ENCODE assay signal across 10 cellular contexts in the genomic region with DNA sequence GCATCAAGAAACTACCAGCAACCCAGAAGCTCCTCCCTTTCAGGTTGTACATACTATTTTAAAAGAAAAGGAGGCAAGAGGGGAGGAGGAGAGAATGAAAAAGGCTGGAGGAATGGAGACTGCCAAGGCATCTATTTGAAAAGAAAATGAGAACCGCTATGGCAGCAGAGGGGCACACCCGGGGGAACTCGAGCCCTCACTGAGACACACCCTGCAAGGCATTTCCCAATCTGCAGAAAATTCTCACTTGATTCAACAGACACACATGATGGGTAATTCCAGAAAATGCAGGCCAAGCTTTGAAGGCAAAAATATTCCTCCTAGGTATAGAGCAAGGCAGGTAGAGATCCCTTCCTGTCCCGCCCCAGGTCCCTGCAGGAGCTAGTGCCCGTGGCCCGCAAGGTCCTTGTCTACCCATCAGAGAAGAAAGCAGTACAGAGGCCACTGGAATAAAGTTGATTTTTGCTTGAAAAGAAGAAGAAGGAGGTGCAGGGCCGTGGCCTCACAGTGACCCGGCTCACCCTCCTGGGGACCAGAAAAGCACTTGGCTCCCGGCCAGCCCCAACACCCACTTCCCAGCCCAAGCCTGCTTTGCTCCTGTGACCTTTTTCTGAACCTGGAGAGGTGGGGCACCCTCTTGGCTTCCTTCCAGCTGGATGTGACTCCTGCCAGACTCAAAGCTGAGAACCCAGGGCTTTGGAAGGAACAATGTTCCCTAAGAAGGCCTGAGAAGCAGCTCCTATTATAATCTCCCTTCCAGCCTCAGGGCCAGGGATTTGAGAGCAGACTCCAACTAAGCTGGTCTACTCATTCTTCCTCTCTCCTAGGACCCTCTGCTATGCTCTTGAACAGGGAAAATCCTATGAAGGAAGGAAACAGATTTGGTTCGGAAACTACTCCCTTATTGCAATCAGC. TPM values are rescaled to one million over a fixed set of nuclear protein-coding genes. Genes with fewer than 3 reads are reported as not detected.
A peak's percentile ranks its signal among the peaks of the same experiment; 100 is the strongest.
DNase-seq lines count a peak whose midpoint lies in the region; ATAC-seq and TF ChIP-seq lines count a peak whose summit lies in the region.
"Had no signal": no experiment of that assay in that cellular context is flagged by ENCODE, and none has a peak within 500 bp of the region (broad histone marks: within the 10 kb centered on the region; RNA-seq: fewer than 3 reads in every experiment).

No MANE protein-coding gene starts in this region.

- H3K4me1 ChIP-seq in tibial nerve = peaks cover 0 to 18% (median 0%) of the 10 kb centered on the region in 4 donors

- H3K27ac ChIP-seq in tibial nerve = no peak overlapping the region

- no peaks in the 10 kb centered on the region for H3K27me3 ChIP-seq in tibial nerve

- peak; percentile 53 for ATAC-seq in effector memory CD8-positive, alpha-beta T cell (replicated peaks)
- ATAC-seq in GM19324 (IDR thresholded peaks at IDR 0.05; ENCODE audit: low FRiP score, unreplicated experiment) = no peak
- ATAC-seq: stimulated activated naive CD8-positive, alpha-beta T cell treated with anti-CD3 and anti-CD28 coated beads, Interleukin-15, amount 100 ng/mL, for 72 hours; T-helper 17 cell had no signal

- intact Hi-C loops in activated CD4-positive, alpha-beta memory T cell treated with anti-CD3 and anti-CD28 coated beads for 36 hours (cut with micrococcal nuclease) = no loop called here

- H3K27me3 Mint-ChIP-seq in effector memory CD8-positive, alpha-beta T cell = no peaks in the 10 kb centered on the region
- no peaks in the 10 kb centered on the region for H3K27me3 Mint-ChIP-seq in activated CD4-positive, alpha-beta memory T cell treated with anti-CD3 and anti-CD28 coated beads for 36 hours

- H3K4me3 ChIP-seq in retinal pigment epithelial cell (ENCODE audit: low read length) (no peak overlapping the region), tibial nerve (no peak overlapping the region)

- TF ChIP-seq EP300 in tibial nerve (IDR thresholded peaks at IDR 0.05) = no peak

- TF ChIP-seq CTCF in retinal pigment epithelial cell (conservative IDR thresholded peaks at IDR 0.05; ENCODE audit: low read depth, low read length) (no peak), tibial nerve (IDR thresholded peaks at IDR 0.05) (no peak)

- H3K4me3 Mint-ChIP-seq in effector memory CD8-positive, alpha-beta T cell = no peak overlapping the region
- no peak overlapping the region for H3K4me3 Mint-ChIP-seq in activated CD4-positive, alpha-beta memory T cell treated with anti-CD3 and anti-CD28 coated beads for 36 hours
- H3K4me3 Mint-ChIP-seq: stimulated activated naive CD8-positive, alpha-beta T cell treated with anti-CD3 and anti-CD28 coated beads, Interleukin-15, amount 100 ng/mL, for 72 hours had no signal

- TF ChIP-seq POLR2A in tibial nerve (IDR thresholded peaks at IDR 0.05) = no peak

- peaks cover 42 to 51% of the 10 kb centered on the region in 2 donors for H3K4me1 Mint-ChIP-seq in effector memory CD8-positive, alpha-beta T cell (ENCODE audit: low read depth in 2 of 2)
- H3K4me1 Mint-ChIP-seq in activated CD4-positive, alpha-beta memory T cell treated with anti-CD3 and anti-CD28 coated beads for 36 hours (ENCODE audit: low read depth) = peaks cover 26% of the 10 kb centered on the region

- no peaks in the 10 kb centered on the region for H3K9me3 Mint-ChIP-seq in effector memory CD8-positive, alpha-beta T cell
- no peaks in the 10 kb centered on the region for H3K9me3 Mint-ChIP-seq in activated CD4-positive, alpha-beta memory T cell treated with anti-CD3 and anti-CD28 coated beads for 36 hours
- H3K9me3 Mint-ChIP-seq: stimulated activated naive CD8-positive, alpha-beta T cell treated with anti-CD3 and anti-CD28 coated beads, Interleukin-15, amount 100 ng/mL, for 72 hours had no signal

- H3K27ac Mint-ChIP-seq in effector memory CD8-positive, alpha-beta T cell = peak overlapping the region in 1 of 2 donors; percentile 70
- H3K27ac Mint-ChIP-seq in activated CD4-positive, alpha-beta memory T cell treated with anti-CD3 and anti-CD28 coated beads for 36 hours = no peak overlapping the region
- H3K27ac Mint-ChIP-seq: stimulated activated naive CD8-positive, alpha-beta T cell treated with anti-CD3 and anti-CD28 coated beads, Interleukin-15, amount 100 ng/mL, for 72 hours; T-helper 17 cell had no signal

- H3K9me3 ChIP-seq in tibial nerve = peaks cover 0 to 8% (median 0%) of the 10 kb centered on the region in 4 donors

- no peaks in the 10 kb centered on the region for H3K36me3 ChIP-seq in tibial nerve

- POLR2A ChIA-PET in activated CD4-positive, alpha-beta memory T cell treated with anti-CD3 and anti-CD28 coated beads for 36 hours (lab: Charles Lee) = interaction anchor here (0.6 kb wide), 1 partner anchor 1049 kb away, joined by 3 read pairs; no protein-coding TSS in a partner anchor

- CTCF ChIA-PET in activated CD4-positive, alpha-beta memory T cell treated with anti-CD3 and anti-CD28 coated beads for 36 hours (lab: Charles Lee) = no interaction called here

- WGBS in tibial nerve, 2 donors = 47 to 56% methylated on average over 10 of the region's 10 CpGs

- DNase-seq in GF-D8 (lab: John Stamatoyannopoulos, UW) = peak; percentile 39
- DNase-seq in NCI-H1092 treated with DMSO at 0.1 percent for 48 hours (lab: John Stamatoyannopoulos, UW) = peak; percentile 18
- DNase-seq in effector memory CD8-positive, alpha-beta T cell = peak in 2 of 3 experiments; percentile 19 to 28
- peak; percentile 93 for DNase-seq in retinal pigment epithelial cell (ENCODE audit: low read depth)
- DNase-seq in activated CD4-positive, alpha-beta memory T cell treated with anti-CD3 and anti-CD28 coated beads for 36 hours = no peak
- no peak for DNase-seq in tibial nerve (ENCODE audit: low spot score in 2 of 2)
- DNase-seq: NCI-H2029; stimulated activated naive CD8-positive, alpha-beta T cell treated with anti-CD3 and anti-CD28 coated beads, Interleukin-15, amount 100 ng/mL, for 72 hours; T-helper 17 cell had no signal

- no peaks in the 10 kb centered on the region for H3K36me3 Mint-ChIP-seq in effector memory CD8-positive, alpha-beta T cell (ENCODE audit: insufficient read depth)
- no peaks in the 10 kb centered on the region for H3K36me3 Mint-ChIP-seq in activated CD4-positive, alpha-beta memory T cell treated with anti-CD3 and anti-CD28 coated beads for 36 hours

RNA-seq across cellular contexts. Expression of a gene that starts 6.2 kb away (rescaled TPM):
- 10 to 100 TPM; 10.9 to 11.3 TPM for total RNA-seq in activated CD4-positive, alpha-beta memory T cell treated with anti-CD3 and anti-CD28 coated beads for 36 hours
- total RNA-seq in tibial nerve = 1 to 10 TPM; 3.1 to 9.3 (median 7.2) TPM

Comparison
In these comparisons a context has a peak if more than half of its experiments do, and no peak if none do; other contexts are left out.
1. DNase-seq: peak in GF-D8 (single experiment), NCI-H1092 treated with DMSO at 0.1 percent for 48 hours (single experiment), effector memory CD8-positive, alpha-beta T cell (2 of 3) and retinal pigment epithelial cell (single experiment); none in activated CD4-positive, alpha-beta memory T cell treated with anti-CD3 and anti-CD28 coated beads for 36 hours (single experiment) and tibial nerve (0 of 2).